13 cellular contexts compared by ENCODE assay signal in genomic region chr6:138541793-138542481, GRCh38. TPM values are rescaled to one million over a fixed set of nuclear protein-coding genes. Genes with fewer than 3 reads are reported as not detected.
DNase-seq lines count a peak whose midpoint lies in the region; ATAC-seq and TF ChIP-seq lines count a peak whose summit lies in the region.
"Had no signal": no experiment of that assay in that cellular context is flagged by ENCODE, and none has a peak within 500 bp of the region (broad histone marks: within the 10 kb centered on the region; RNA-seq: fewer than 3 reads in every experiment).

No MANE protein-coding gene starts in this region.

- peaks cover 33% of the 10 kb centered on the region for H3F3A ChIP-seq in GM23248 (ENCODE audit: insufficient read depth)

- H3K27ac ChIP-seq in GM23248 (peak overlapping the region; percentile 82), psoas muscle (peak overlapping the region; percentile 32)
- H3K27ac ChIP-seq: C4-2B had no signal

- DNase-seq in GM23248: peak; percentile 15
- peak; percentile 84 for DNase-seq in foreskin melanocyte
- no peak for DNase-seq in psoas muscle
- no peak for DNase-seq in activated naive CD4-positive, alpha-beta T cell (lab: John Stamatoyannopoulos, UW)
- DNase-seq in anterior cingulate cortex (lab: John Stamatoyannopoulos, UW): no peak
- DNase-seq: adrenal gland; GDM1; NCI-H2171; stimulated activated CD4-positive, alpha-beta T cell treated with anti-CD3 and anti-CD28 coated beads, Interleukin-12 subunit alpha, Interleukin-12 subunit beta, amount 100 ng/mL, for 4 hours had no signal

- intact Hi-C loops in psoas muscle (cut with DNase I): no loop called here

- H2AFZ ChIP-seq in GM23248: peak overlapping the region; percentile 30; the same call in 1 of the 2 replicates

- peaks cover 15% of the 10 kb centered on the region for H3K79me2 ChIP-seq in GM23248 (ENCODE audit: insufficient read depth)

- ATAC-seq in psoas muscle (no peak), GM19035 (IDR thresholded peaks at IDR 0.05; ENCODE audit: unreplicated experiment) (no peak)
- no peak for ATAC-seq in activated CD4-positive, CD25-positive, alpha-beta regulatory T cell treated with anti-CD3 and anti-CD28 coated beads, Interleukin-2, amount 50 U/mL, for 24 hours

- H3K36me3 ChIP-seq in GM23248 (ENCODE audit: low read depth) (no peaks in the 10 kb centered on the region), psoas muscle (ENCODE audit: insufficient read depth in 1 of 2, low read depth in 1 of 2) (no peaks in the 10 kb centered on the region)
- H3K36me3 ChIP-seq: adrenal gland had no signal

- no peaks in the 10 kb centered on the region for H3K9me3 ChIP-seq in GM23248 (ENCODE audit: low read depth)
- H3K9me3 ChIP-seq in psoas muscle: no peaks in the 10 kb centered on the region
- H3K9me3 ChIP-seq: adrenal gland had no signal

- in situ Hi-C loops in GM23248 (cut with MboI): no loop called here

- no peaks in the 10 kb centered on the region for H3K27me3 ChIP-seq in GM23248 (replicated peaks; ENCODE audit: insufficient read depth)
- H3K27me3 ChIP-seq in psoas muscle (ENCODE audit: insufficient read depth in 3 of 3, low read length in 2 of 3): no peaks in the 10 kb centered on the region
- H3K27me3 ChIP-seq: adrenal gland had no signal

- peak overlapping the region; percentile 66 for H3K4me2 ChIP-seq in GM23248 (ENCODE audit: unreplicated experiment)

- no peak for TF ChIP-seq CTCF in WI38 (IDR thresholded peaks at IDR 0.05; ENCODE audit: low read depth, low read length)
- TF ChIP-seq CTCF in psoas muscle (IDR thresholded peaks at IDR 0.05): no peak

- 0 out of 2 replicates have a peak overlapping the region, but pooled peaks have one; percentile 10 for H3K9ac ChIP-seq in GM23248

- no peaks in the 10 kb centered on the region for H3K9me2 ChIP-seq in GM23248 (ENCODE audit: insufficient read depth)

- H3K4me3 ChIP-seq in GM23248 (peak overlapping the region; percentile 10; the same call in 1 of the 2 replicates), WI38 (ENCODE audit: low read depth, low read length) (peak overlapping the region; percentile 46), psoas muscle (no peak overlapping the region)
- H3K4me3 ChIP-seq: adrenal gland had no signal

- 51 to 58% methylated on average over 6 of the region's 6 CpGs for WGBS in GM23248 (ENCODE audit: low coverage in 1 of 2, low lambda C conversion rate in 2 of 2, missing lambda C conversion rate in 2 of 2), 2 experiments
- 72 to 83% (median 76%) methylated on average over 6 of the region's 6 CpGs for WGBS in psoas muscle, 3 donors

- no peaks in the 10 kb centered on the region for H4K20me1 ChIP-seq in GM23248 (ENCODE audit: insufficient read depth)

- H3K4me1 ChIP-seq in GM23248 (ENCODE audit: insufficient read depth) (peaks cover 60% of the 10 kb centered on the region), psoas muscle (no peaks in the 10 kb centered on the region)

RNA-seq across cellular contexts. Expression of gene NHSL1, which starts 42.6 kb away (rescaled TPM):
- total RNA-seq in GM23248 (2014; rRNA removed; shearing (Covaris generic)): 6.2 and 9.4 TPM in 2 replicates
- polyA plus RNA-seq in GM23248 (2016; fragmentation: Nextera tagmentation; extraction: Ambion mirVana) (3.3 and 3.4 TPM in 2 replicates), psoas muscle (under 1 TPM; 0.08 to 0.34 (median 0.17) TPM)
- 1 to 10 TPM; 1.2 to 2.3 (median 1.6) TPM for total RNA-seq in psoas muscle

Comparison
In these comparisons a context has a peak if more than half of its experiments do, and no peak if none do; other contexts are left out.
1. DNase-seq: peak in GM23248 (single experiment) and foreskin melanocyte (single experiment); none in psoas muscle (0 of 2), activated naive CD4-positive, alpha-beta T cell (0 of 4) and anterior cingulate cortex (0 of 58).